In the genomic region with DNA sequence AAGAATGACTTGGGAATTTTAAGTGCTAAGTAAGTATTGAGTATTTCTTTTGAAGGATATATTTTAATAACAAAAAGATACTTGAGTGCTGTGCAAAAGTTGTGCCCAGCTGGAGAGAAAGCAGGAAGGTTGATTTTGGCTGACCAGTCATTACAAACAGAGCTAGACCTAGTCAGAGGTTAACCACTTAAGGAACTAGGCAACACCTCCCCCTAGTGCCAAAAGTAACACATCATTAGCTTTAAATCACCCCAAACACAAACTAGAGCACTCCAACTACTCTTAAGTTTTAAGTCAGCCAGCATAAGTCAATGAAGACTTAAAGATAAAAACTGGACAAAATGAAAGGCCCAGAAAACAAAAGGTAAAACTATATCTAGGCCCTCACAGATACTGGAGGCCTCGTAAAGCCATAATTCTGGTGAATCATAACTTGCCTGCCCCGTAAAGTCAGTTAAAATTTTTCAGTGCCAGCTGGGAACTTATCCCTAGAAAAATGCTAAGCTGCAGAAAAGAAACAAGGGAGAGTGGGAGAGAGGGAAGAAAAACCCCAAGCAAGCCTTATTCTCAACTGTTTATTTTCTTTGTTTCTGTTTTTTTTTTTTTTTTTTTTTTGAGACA, we compare ENCODE assay signal across 8 cellular contexts. TPM values are rescaled to one million over a fixed set of nuclear protein-coding genes. Genes with fewer than 3 reads are reported as not detected.
A peak's percentile ranks its signal among the peaks of the same experiment; 100 is the strongest.
DNase-seq lines count a peak whose midpoint lies in the region; ATAC-seq, FAIRE-seq and TF ChIP-seq lines count a peak whose summit lies in the region.

No MANE protein-coding gene starts in this region.

- no peak overlapping the region for H4K91ac ChIP-seq in mesenchymal stem cell (ENCODE audit: low read length)

- H4K8ac ChIP-seq in mesenchymal stem cell (ENCODE audit: low read length) = no peak overlapping the region

- H3K4ac ChIP-seq in mesenchymal stem cell (ENCODE audit: low read depth in 1 of 2, low read length in 2 of 2) = no peak overlapping the region

- ATAC-seq in GM21390 (IDR thresholded peaks at IDR 0.05; ENCODE audit: unreplicated experiment) = peak; percentile 39

- H3K4me2 ChIP-seq in mesenchymal stem cell (ENCODE audit: low read length, poor library complexity, severe bottlenecking) = no peak overlapping the region

- no peak overlapping the region for H3K23ac ChIP-seq in mesenchymal stem cell (ENCODE audit: low read length in 2 of 2)

- H3K27me3 ChIP-seq in mesenchymal stem cell (ENCODE audit: control insufficient read depth in 1 of 2, insufficient read depth in 1 of 2, low read length in 2 of 2) = no peaks in the 10 kb centered on the region

- no peak overlapping the region for H2BK15ac ChIP-seq in mesenchymal stem cell (ENCODE audit: low read depth, poor library complexity, severe bottlenecking)

- peaks cover 18% of the 10 kb centered on the region for H3K79me1 ChIP-seq in mesenchymal stem cell (replicated peaks; ENCODE audit: low read length, poor library complexity, severe bottlenecking)

- peak; percentile 9 to 24 for DNase-seq in activated CD4-positive, alpha-beta T cell treated with anti-CD3 and anti-CD28 coated beads for 4 hours
- no peak for DNase-seq in activated CD4-positive, alpha-beta T cell treated with anti-CD3 and anti-CD28 coated beads, Interleukin-2, amount 50 U/mL, for 4 hours
- DNase-seq in SHP77 (lab: John Stamatoyannopoulos, UW) = peak; percentile 19 to 25
- DNase-seq in chondrocyte (ENCODE audit: low spot score) = no peak
- peak; percentile 85 for DNase-seq in mesenchymal stem cell
- DNase-seq in urothelium cell line (ENCODE audit: low spot score) = peak; percentile 56

- H3K36me3 Mint-ChIP-seq in IgD-negative memory B cell (peaks cover 5% of the 10 kb centered on the region), chondrocyte (ENCODE audit: low read depth) (peaks cover 4% of the 10 kb centered on the region)

- H3K27ac ChIP-seq in mesenchymal stem cell (ENCODE audit: low read length, poor library complexity, severe bottlenecking) = peak overlapping the region; percentile 12

- peak; percentile 92 for TF ChIP-seq CTCF in chondrocyte (IDR thresholded peaks at IDR 0.05)

- H3K14ac ChIP-seq in mesenchymal stem cell (ENCODE audit: low read length in 2 of 2) = no peak overlapping the region

- no peak overlapping the region for H2BK12ac ChIP-seq in mesenchymal stem cell (ENCODE audit: low read length in 2 of 2)

- peak overlapping the region; percentile 78 for H3K9ac ChIP-seq in mesenchymal stem cell (ENCODE audit: low read length)

- H3K9me3 ChIP-seq in mesenchymal stem cell (ENCODE audit: control insufficient read depth, low read length) = no peaks in the 10 kb centered on the region

- H2BK120ac ChIP-seq in mesenchymal stem cell (ENCODE audit: low read depth, low read length) = no peak overlapping the region

- H3K27me3 Mint-ChIP-seq in IgD-negative memory B cell (no peaks in the 10 kb centered on the region), chondrocyte (ENCODE audit: low read depth) (no peaks in the 10 kb centered on the region)

- peak overlapping the region in 1 of 2 experiments; percentile 39 for H3K4me3 ChIP-seq in mesenchymal stem cell (ENCODE audit: insufficient read depth in 1 of 2, low read depth in 1 of 2, low read length in 2 of 2)

- no peak overlapping the region for H3K18ac ChIP-seq in mesenchymal stem cell (ENCODE audit: low read depth in 1 of 2, low read length in 2 of 2)

- H3K4me1 Mint-ChIP-seq in IgD-negative memory B cell (peaks cover 21 to 30% (median 29%) of the 10 kb centered on the region in 3 donors), chondrocyte (ENCODE audit: low read depth) (peaks cover 28% of the 10 kb centered on the region)

- H3K36me3 ChIP-seq in mesenchymal stem cell (ENCODE audit: control insufficient read depth in 1 of 2, insufficient read depth in 2 of 2, low read depth in 1 of 2, low read length in 2 of 2) = peaks cover 4 to 15% of the 10 kb centered on the region in 2 experiments

- FAIRE-seq in urothelium cell line (lab: Jason Lieb, UNC) = no peak

- no peak overlapping the region for H2BK5ac ChIP-seq in mesenchymal stem cell (ENCODE audit: low read depth, low read length, poor library complexity, severe bottlenecking)

- 33% methylated on average over 2 of the region's 2 CpGs for WGBS in mesenchymal stem cell

- no peaks in the 10 kb centered on the region for H3K9me3 Mint-ChIP-seq in IgD-negative memory B cell
- H3K9me3 Mint-ChIP-seq in chondrocyte (ENCODE audit: low read depth) = no peaks in the 10 kb centered on the region

- no peak overlapping the region for H2AK5ac ChIP-seq in mesenchymal stem cell (ENCODE audit: low read length, severe bottlenecking)

- peaks cover 5% of the 10 kb centered on the region for H3K4me1 ChIP-seq in mesenchymal stem cell (ENCODE audit: control insufficient read depth, insufficient read depth, low read depth, low read length)

- H2AFZ ChIP-seq in mesenchymal stem cell (ENCODE audit: low read depth, low read length) = no peak overlapping the region

- peak overlapping the region in 2 of 3 donors; percentile 4 to 39 for H3K27ac Mint-ChIP-seq in IgD-negative memory B cell
- H3K27ac Mint-ChIP-seq in chondrocyte (ENCODE audit: unreplicated experiment) = peak overlapping the region; percentile 75

- peak overlapping the region in 1 of 4 donors; percentile 49 for H3K4me3 Mint-ChIP-seq in IgD-negative memory B cell
- no peak overlapping the region for H3K4me3 Mint-ChIP-seq in chondrocyte (ENCODE audit: unreplicated experiment)

RNA-seq across cellular contexts. Expression of gene TMEM9B, which starts 4.6 kb away (rescaled TPM):
- 104 TPM for polyA plus RNA-seq in IgD-negative memory B cell
- 20.7 to 28.2 TPM (median 22.5 TPM) in 3 replicates for total RNA-seq in chondrocyte
- polyA plus RNA-seq in mesenchymal stem cell (2013, experiment 1 of 2) = 40.0 TPM
- polyA plus RNA-seq in mesenchymal stem cell (2013, experiment 2 of 2) = 39.1 TPM

RNA-seq across cellular contexts. Expression of gene ASCL3, which starts 16.8 kb away (rescaled TPM):
- not detected for polyA plus RNA-seq in IgD-negative memory B cell
- total RNA-seq in chondrocyte = not detected in 3 replicates
- not detected for polyA plus RNA-seq in mesenchymal stem cell (2013, experiment 1 of 2)
- not detected for polyA plus RNA-seq in mesenchymal stem cell (2013, experiment 2 of 2)

RNA-seq across cellular contexts. Expression of gene C11orf16, which starts 26.9 kb away (rescaled TPM):
- not detected for polyA plus RNA-seq in IgD-negative memory B cell
- not detected in 3 replicates for total RNA-seq in chondrocyte
- polyA plus RNA-seq in mesenchymal stem cell (2013, experiment 1 of 2) = not detected
- polyA plus RNA-seq in mesenchymal stem cell (2013, experiment 2 of 2) = not detected

RNA-seq across cellular contexts. Expression of gene NRIP3, which starts 44.1 kb away (rescaled TPM):
- polyA plus RNA-seq in IgD-negative memory B cell = not detected
- 1.6 to 3.5 TPM (median 2.9 TPM) in 3 replicates for total RNA-seq in chondrocyte
- polyA plus RNA-seq in mesenchymal stem cell (2013, experiment 1 of 2) = 8.6 TPM
- 8.6 TPM for polyA plus RNA-seq in mesenchymal stem cell (2013, experiment 2 of 2)

RNA-seq across cellular contexts. Expression of gene AKIP1, which starts 48.7 kb away (rescaled TPM):
- polyA plus RNA-seq in IgD-negative memory B cell = 5.3 TPM
- total RNA-seq in chondrocyte = 24.0 to 30.1 TPM (median 29.3 TPM) in 3 replicates
- polyA plus RNA-seq in mesenchymal stem cell (2013, experiment 1 of 2) = 31.4 TPM
- polyA plus RNA-seq in mesenchymal stem cell (2013, experiment 2 of 2) = 30.7 TPM

Comparison
In these comparisons a context has a peak if more than half of its experiments do, and no peak if none do; other contexts are left out.
1. DNase-seq: peak in activated CD4-positive, alpha-beta T cell treated with anti-CD3 and anti-CD28 coated beads for 4 hours (2 of 2), SHP77 (2 of 2), mesenchymal stem cell (single experiment) and urothelium cell line (single experiment); none in activated CD4-positive, alpha-beta T cell treated with anti-CD3 and anti-CD28 coated beads, Interleukin-2, amount 50 U/mL, for 4 hours (0 of 2) and chondrocyte (single experiment).